8 cellular contexts compared by ENCODE assay signal in genomic region chr3:50245251-50245745, GRCh38. TPM values are rescaled to one million over a fixed set of nuclear protein-coding genes. Genes with fewer than 3 reads are reported as not detected.
DNase-seq lines count a peak whose midpoint lies in the region; ATAC-seq, FAIRE-seq and TF ChIP-seq lines count a peak whose summit lies in the region.

No MANE protein-coding gene starts in this region.

- H3K27ac Mint-ChIP-seq in activated CD4-positive, alpha-beta T cell treated with anti-CD3 and anti-CD28 coated beads for 36 hours: peak overlapping the region; percentile 95
- H3K27ac Mint-ChIP-seq in activated naive CD8-positive, alpha-beta T cell treated with anti-CD3 and anti-CD28 coated beads, Interleukin-2, amount 10 ng/mL, durations not matched to agents 7 days and 5 days: peak overlapping the region; percentile 85

- H3K27ac ChIP-seq in HepG2 (ENCODE audit: extremely low read length, insufficient read depth, low read length) (peak overlapping the region; percentile 43), suprapubic skin (peak overlapping the region; percentile 76)

- H3K79me2 ChIP-seq in HepG2 (ENCODE audit: insufficient read depth, low read length): peaks cover 28% of the 10 kb centered on the region

- POLR2A ChIA-PET in activated CD4-positive, alpha-beta T cell treated with anti-CD3 and anti-CD28 coated beads for 36 hours (lab: Charles Lee): no interaction called here
- POLR2A ChIA-PET in activated naive CD8-positive, alpha-beta T cell treated with anti-CD3 and anti-CD28 coated beads, Interleukin-2, amount 10 ng/mL, durations not matched to agents 7 days and 5 days (lab: Charles Lee): interaction anchor here (0.7 to 0.8 kb wide), 2 partner anchors 17 to 18 kb away, joined by 3 read pairs; no protein-coding TSS in a partner anchor
- POLR2A ChIA-PET in HepG2 (lab: Yijun Ruan, JAX): no interaction called here

- H4K20me1 ChIP-seq in HepG2 (ENCODE audit: insufficient read depth, low read length): no peaks in the 10 kb centered on the region

- TF ChIP-seq CTCF in HepG2 (CRISPR knock-in tag; IDR thresholded peaks at IDR 0.05): no peak
- TF ChIP-seq CTCF in suprapubic skin (IDR thresholded peaks at IDR 0.05): no peak

- H3K4me2 ChIP-seq in HepG2 (ENCODE audit: low read depth, low read length): peak overlapping the region; percentile 71

- H3K27me3 ChIP-seq in HepG2 (ENCODE audit: control insufficient read depth in 1 of 2, insufficient read depth in 2 of 2, low read length in 2 of 2) (no peaks in the 10 kb centered on the region), suprapubic skin (no peaks in the 10 kb centered on the region)

- TF ChIP-seq RAD21 in HepG2 (CRISPR knock-in tag; IDR thresholded peaks at IDR 0.05): no peak

- H3K36me3 ChIP-seq in HepG2 (replicated peaks in 1 of 2; ENCODE audit: control insufficient read depth in 1 of 2, insufficient read depth in 2 of 2, low read length in 2 of 2): 0 out of 5 replicates have a peak, but pooled peaks cover 0 to 7% of the 10 kb centered on the region in 2 experiments
- H3K36me3 ChIP-seq in suprapubic skin: peaks cover 3% of the 10 kb centered on the region

- TF ChIP-seq EP300 in HepG2 (IDR thresholded peaks at IDR 0.05; ENCODE audit: low read depth in 2 of 2, low read length in 2 of 2) (no peak), HepG2 (CRISPR knock-in tag; IDR thresholded peaks at IDR 0.05; ENCODE audit: borderline replicate concordance) (no peak), suprapubic skin (IDR thresholded peaks at IDR 0.05) (no peak)

- FAIRE-seq in HepG2 (lab: Jason Lieb, UNC) (no peak), HTR-8/SVneo (lab: Jason Lieb, UNC) (no peak)

- H3K36me3 Mint-ChIP-seq in activated CD4-positive, alpha-beta T cell treated with anti-CD3 and anti-CD28 coated beads for 36 hours (ENCODE audit: low read depth): peaks cover 21% of the 10 kb centered on the region
- peaks cover 10% of the 10 kb centered on the region for H3K36me3 Mint-ChIP-seq in activated naive CD8-positive, alpha-beta T cell treated with anti-CD3 and anti-CD28 coated beads, Interleukin-2, amount 10 ng/mL, durations not matched to agents 7 days and 5 days

- H3K4me1 ChIP-seq in HepG2 (ENCODE audit: insufficient read depth, low read length) (peaks cover 20% of the 10 kb centered on the region), suprapubic skin (peaks cover 99% of the 10 kb centered on the region)

- no peak overlapping the region; the same call in 1 of the 2 replicates for H3K9ac ChIP-seq in HepG2 (ENCODE audit: insufficient read depth, low read depth, low read length)

- no peaks in the 10 kb centered on the region for H3K9me3 ChIP-seq in HepG2 (ENCODE audit: low read length)
- no peaks in the 10 kb centered on the region for H3K9me3 ChIP-seq in suprapubic skin

- DNase-seq in activated CD4-positive, alpha-beta T cell treated with anti-CD3 and anti-CD28 coated beads for 36 hours: peak; percentile 27
- no peak for DNase-seq in activated CD4-positive, alpha-beta T cell treated with anti-CD3 and anti-CD28 coated beads for 1 hour
- no peak for DNase-seq in activated naive CD8-positive, alpha-beta T cell treated with anti-CD3 and anti-CD28 coated beads, Interleukin-2, amount 10 ng/mL, durations not matched to agents 7 days and 5 days
- DNase-seq in HepG2 (ENCODE audit: low spot score): no peak
- no peak for DNase-seq in suprapubic skin (ENCODE audit: low spot score in 2 of 2)
- no peak for DNase-seq in HTR-8/SVneo (ENCODE audit: insufficient read length, low spot score)
- DNase-seq in NCI-H187 treated with DMSO at 0.1 percent for 48 hours (lab: John Stamatoyannopoulos, UW): no peak

- no peaks in the 10 kb centered on the region for H3K9me3 Mint-ChIP-seq in activated CD4-positive, alpha-beta T cell treated with anti-CD3 and anti-CD28 coated beads for 36 hours (ENCODE audit: low read depth)
- no peaks in the 10 kb centered on the region for H3K9me3 Mint-ChIP-seq in activated naive CD8-positive, alpha-beta T cell treated with anti-CD3 and anti-CD28 coated beads, Interleukin-2, amount 10 ng/mL, durations not matched to agents 7 days and 5 days

- intact Hi-C loops in activated CD4-positive, alpha-beta T cell treated with anti-CD3 and anti-CD28 coated beads for 36 hours (cut with DNase I, micrococcal nuclease): no loop called here
- intact Hi-C loops in HepG2 (cut with micrococcal nuclease; ENCODE audit: unreplicated experiment): no loop called here

- in situ Hi-C loops in HepG2 (cut with HindIII; ENCODE audit: extremely low pct_ligation_motif_present, low pct_unique_long_range_greater_than_20kb): no loop called here

- CTCF ChIA-PET in activated CD4-positive, alpha-beta T cell treated with anti-CD3 and anti-CD28 coated beads for 36 hours (lab: Charles Lee): interaction anchor here (2.6 to 2.9 kb wide), 2 partner anchors 19 to 51 kb away, joined by 13 to 15 read pairs; no protein-coding TSS in a partner anchor
- CTCF ChIA-PET in HepG2 (lab: Yijun Ruan, JAX; ENCODE audit: low intra/inter-chr PET ratio, low total read pairs): interaction anchor here (1.3 to 2.5 kb wide), 5 partner anchors 12 to 53 kb away, joined by 4 to 29 read pairs (median 7); no protein-coding TSS in a partner anchor

- WGBS in HepG2 (ENCODE audit: low lambda C conversion rate): 88% methylated on average over 12 of the region's 16 CpGs
- 73% methylated on average over 4 of the region's 16 CpGs for WGBS in suprapubic skin

- BruUV-seq in HepG2 (replicated peaks; lab: Mats Ljungman, UMichigan): no TSS peak

- H3K4me3 ChIP-seq in HepG2 (replicated peaks in 1 of 3; ENCODE audit: insufficient read depth in 1 of 3, low read depth in 2 of 3, low read length in 3 of 3) (peak overlapping the region in 1 of 3 experiments; percentile 67; a peak in 1 of 6 replicates), suprapubic skin (peak overlapping the region; percentile 40)

- peaks cover 82% of the 10 kb centered on the region for H3K4me1 Mint-ChIP-seq in activated CD4-positive, alpha-beta T cell treated with anti-CD3 and anti-CD28 coated beads for 36 hours
- peaks cover 54% of the 10 kb centered on the region for H3K4me1 Mint-ChIP-seq in activated naive CD8-positive, alpha-beta T cell treated with anti-CD3 and anti-CD28 coated beads, Interleukin-2, amount 10 ng/mL, durations not matched to agents 7 days and 5 days

- ATAC-seq in activated CD4-positive, alpha-beta T cell treated with anti-CD3 and anti-CD28 coated beads for 36 hours: no peak
- ATAC-seq in activated naive CD8-positive, alpha-beta T cell treated with anti-CD3 and anti-CD28 coated beads, Interleukin-2, amount 10 ng/mL, durations not matched to agents 7 days and 5 days (ENCODE audit: low read depth): no peak
- ATAC-seq in HepG2 (peak; percentile 11), HG02623 (IDR thresholded peaks at IDR 0.05; ENCODE audit: unreplicated experiment) (no peak)

- peak overlapping the region; percentile 75 for H3K4me3 Mint-ChIP-seq in activated CD4-positive, alpha-beta T cell treated with anti-CD3 and anti-CD28 coated beads for 36 hours
- H3K4me3 Mint-ChIP-seq in activated naive CD8-positive, alpha-beta T cell treated with anti-CD3 and anti-CD28 coated beads, Interleukin-2, amount 10 ng/mL, durations not matched to agents 7 days and 5 days: peak overlapping the region; percentile 86

- H3K27me3 Mint-ChIP-seq in activated CD4-positive, alpha-beta T cell treated with anti-CD3 and anti-CD28 coated beads for 36 hours: no peaks in the 10 kb centered on the region
- no peaks in the 10 kb centered on the region for H3K27me3 Mint-ChIP-seq in activated naive CD8-positive, alpha-beta T cell treated with anti-CD3 and anti-CD28 coated beads, Interleukin-2, amount 10 ng/mL, durations not matched to agents 7 days and 5 days

- no peak for TF ChIP-seq POLR2A in HepG2 (IDR thresholded peaks at IDR 0.05; ENCODE audit: insufficient read depth in 1 of 2, low read depth in 2 of 2, low read length in 2 of 2)
- no peak for TF ChIP-seq POLR2A in suprapubic skin (IDR thresholded peaks at IDR 0.05)

- no peak overlapping the region for H2AFZ ChIP-seq in HepG2 (ENCODE audit: low read length)

RNA-seq across cellular contexts. Expression of gene GNAI2, which starts 9.3 kb away (rescaled TPM):
- 100 to 1,000 TPM; 280 to 341 TPM for total RNA-seq in activated CD4-positive, alpha-beta T cell treated with anti-CD3 and anti-CD28 coated beads for 36 hours
- 100 to 1,000 TPM; 435 to 448 TPM for total RNA-seq in activated naive CD8-positive, alpha-beta T cell treated with anti-CD3 and anti-CD28 coated beads, Interleukin-2, amount 10 ng/mL, durations not matched to agents 7 days and 5 days
- total RNA-seq in HepG2 (2016; rRNA removed; fragmentation: Illumina TruSeq; extraction: Trizol): 34.5 and 51.1 TPM in 2 replicates
- total RNA-seq in HepG2 (2016; cell fraction: cytosol; rRNA removed; fragmentation: Illumina TruSeq; extraction: Trizol; ENCODE audit: low read depth): 26.6 and 32.1 TPM in 2 replicates
- 33.4 and 51.3 TPM in 2 replicates for total RNA-seq in HepG2 (2016; cell fraction: insoluble cytoplasmic fraction; rRNA removed; fragmentation: Illumina TruSeq; extraction: Trizol)
- 43.7 and 48.0 TPM in 2 replicates for total RNA-seq in HepG2 (2016; cell fraction: membrane; rRNA removed; fragmentation: Illumina TruSeq; extraction: Trizol)
- 26.6 and 32.5 TPM in 2 replicates for total RNA-seq in HepG2 (2016; cell fraction: nucleus; rRNA removed; fragmentation: Illumina TruSeq; extraction: Trizol)
- polyA plus RNA-seq in HepG2 (2011; rRNA removed): 66.1 and 66.2 TPM in 2 replicates
- polyA plus RNA-seq in HepG2 (2011; cell fraction: cytosol; rRNA removed): 64.5 and 77.2 TPM in 2 replicates
- polyA plus RNA-seq in HepG2 (2011; cell fraction: nucleus; rRNA removed): 39.4 and 42.6 TPM in 2 replicates
- 25.4 and 25.9 TPM in 2 replicates for polyA plus RNA-seq in HepG2 (2012)
- polyA plus RNA-seq in HepG2 (2016; cell fraction: cytosol; fragmentation: Illumina TruSeq; extraction: Trizol; ENCODE audit: low read depth): 37.3 and 42.8 TPM in 2 replicates
- polyA plus RNA-seq in HepG2 (2016; cell fraction: insoluble cytoplasmic fraction; fragmentation: Illumina TruSeq; extraction: Trizol; ENCODE audit: low read depth): 57.1 and 66.6 TPM in 2 replicates
- polyA plus RNA-seq in HepG2 (2016; cell fraction: membrane; fragmentation: Illumina TruSeq; extraction: Trizol; ENCODE audit: low read depth): 69.3 and 71.1 TPM in 2 replicates
- polyA plus RNA-seq in HepG2 (2016; cell fraction: nucleus; fragmentation: Illumina TruSeq; extraction: Trizol; ENCODE audit: insufficient read depth, low read depth): 73.5 and 75.3 TPM in 2 replicates
- polyA minus RNA-seq in HepG2 (2011; rRNA and poly(A)+ RNA removed; ENCODE audit: low replicate concordance): 111 and 236 TPM in 2 replicates
- polyA minus RNA-seq in HepG2 (2011; cell fraction: cytosol; rRNA and poly(A)+ RNA removed): 26.0 and 26.4 TPM in 2 replicates
- 16.4 and 20.0 TPM in 2 replicates for polyA minus RNA-seq in HepG2 (2011; cell fraction: nucleus; rRNA and poly(A)+ RNA removed)
- total RNA-seq in suprapubic skin: 10 to 100 TPM; 70.9 to 91.3 (median 76.7) TPM

RNA-seq across cellular contexts. Expression of gene SEMA3B, which starts 23.6 kb away (rescaled TPM):
- 1 to 10 TPM; 1.6 to 2.1 TPM for total RNA-seq in activated CD4-positive, alpha-beta T cell treated with anti-CD3 and anti-CD28 coated beads for 36 hours
- 1 to 10 TPM in 1 of 2 experiments, under 1 TPM in 1; 0.36 to 1.0 TPM for total RNA-seq in activated naive CD8-positive, alpha-beta T cell treated with anti-CD3 and anti-CD28 coated beads, Interleukin-2, amount 10 ng/mL, durations not matched to agents 7 days and 5 days
- 25.6 and 93.2 TPM in 2 replicates for total RNA-seq in HepG2 (2016; rRNA removed; fragmentation: Illumina TruSeq; extraction: Trizol)
- total RNA-seq in HepG2 (2016; cell fraction: cytosol; rRNA removed; fragmentation: Illumina TruSeq; extraction: Trizol; ENCODE audit: low read depth): 12.3 and 13.3 TPM in 2 replicates
- total RNA-seq in HepG2 (2016; cell fraction: insoluble cytoplasmic fraction; rRNA removed; fragmentation: Illumina TruSeq; extraction: Trizol): 23.5 and 94.1 TPM in 2 replicates
- total RNA-seq in HepG2 (2016; cell fraction: membrane; rRNA removed; fragmentation: Illumina TruSeq; extraction: Trizol): 18.0 and 19.0 TPM in 2 replicates
- total RNA-seq in HepG2 (2016; cell fraction: nucleus; rRNA removed; fragmentation: Illumina TruSeq; extraction: Trizol): 106 and 120 TPM in 2 replicates
- 158 and 173 TPM in 2 replicates for polyA plus RNA-seq in HepG2 (2011; rRNA removed)
- 99.8 and 199 TPM in 2 replicates for polyA plus RNA-seq in HepG2 (2011; cell fraction: cytosol; rRNA removed)
- 824 and 1,487 TPM in 2 replicates for polyA plus RNA-seq in HepG2 (2011; cell fraction: nucleus; rRNA removed)
- polyA plus RNA-seq in HepG2 (2012): 48.8 and 75.5 TPM in 2 replicates
- 10.5 and 10.8 TPM in 2 replicates for polyA plus RNA-seq in HepG2 (2016; cell fraction: cytosol; fragmentation: Illumina TruSeq; extraction: Trizol; ENCODE audit: low read depth)
- 26.4 and 37.1 TPM in 2 replicates for polyA plus RNA-seq in HepG2 (2016; cell fraction: insoluble cytoplasmic fraction; fragmentation: Illumina TruSeq; extraction: Trizol; ENCODE audit: low read depth)
- 15.3 and 17.6 TPM in 2 replicates for polyA plus RNA-seq in HepG2 (2016; cell fraction: membrane; fragmentation: Illumina TruSeq; extraction: Trizol; ENCODE audit: low read depth)
- polyA plus RNA-seq in HepG2 (2016; cell fraction: nucleus; fragmentation: Illumina TruSeq; extraction: Trizol; ENCODE audit: insufficient read depth, low read depth): 390 and 409 TPM in 2 replicates
- polyA minus RNA-seq in HepG2 (2011; rRNA and poly(A)+ RNA removed; ENCODE audit: low replicate concordance): 84.6 and 160 TPM in 2 replicates
- 55.4 and 70.0 TPM in 2 replicates for polyA minus RNA-seq in HepG2 (2011; cell fraction: cytosol; rRNA and poly(A)+ RNA removed)
- 81.1 and 108 TPM in 2 replicates for polyA minus RNA-seq in HepG2 (2011; cell fraction: nucleus; rRNA and poly(A)+ RNA removed)
- 1 to 10 TPM; 2.9 to 5.2 (median 4.1) TPM for total RNA-seq in suprapubic skin

RNA-seq across cellular contexts. Expression of gene LSMEM2, which starts 33.6 kb away (rescaled TPM):
- not detected for total RNA-seq in activated CD4-positive, alpha-beta T cell treated with anti-CD3 and anti-CD28 coated beads for 36 hours
- not detected for total RNA-seq in activated naive CD8-positive, alpha-beta T cell treated with anti-CD3 and anti-CD28 coated beads, Interleukin-2, amount 10 ng/mL, durations not matched to agents 7 days and 5 days
- total RNA-seq in HepG2 (2016; rRNA removed; fragmentation: Illumina TruSeq; extraction: Trizol): 0.07 TPM in 1 of 2 replicates, not detected in the other
- not detected in 2 replicates for total RNA-seq in HepG2 (2016; cell fraction: cytosol; rRNA removed; fragmentation: Illumina TruSeq; extraction: Trizol; ENCODE audit: low read depth)
- total RNA-seq in HepG2 (2016; cell fraction: insoluble cytoplasmic fraction; rRNA removed; fragmentation: Illumina TruSeq; extraction: Trizol): 0.06 TPM in 1 of 2 replicates, not detected in the other
- total RNA-seq in HepG2 (2016; cell fraction: membrane; rRNA removed; fragmentation: Illumina TruSeq; extraction: Trizol): not detected in 2 replicates
- 0.25 TPM in 1 of 2 replicates, not detected in the other for total RNA-seq in HepG2 (2016; cell fraction: nucleus; rRNA removed; fragmentation: Illumina TruSeq; extraction: Trizol)
- polyA plus RNA-seq in HepG2 (2011; rRNA removed): 0.41 and 0.44 TPM in 2 replicates
- polyA plus RNA-seq in HepG2 (2011; cell fraction: cytosol; rRNA removed): 0.08 and 0.15 TPM in 2 replicates
- 1.3 and 2.1 TPM in 2 replicates for polyA plus RNA-seq in HepG2 (2011; cell fraction: nucleus; rRNA removed)
- 0.17 and 0.37 TPM in 2 replicates for polyA plus RNA-seq in HepG2 (2012)
- not detected in 2 replicates for polyA plus RNA-seq in HepG2 (2016; cell fraction: cytosol; fragmentation: Illumina TruSeq; extraction: Trizol; ENCODE audit: low read depth)
- not detected in 2 replicates for polyA plus RNA-seq in HepG2 (2016; cell fraction: insoluble cytoplasmic fraction; fragmentation: Illumina TruSeq; extraction: Trizol; ENCODE audit: low read depth)
- polyA plus RNA-seq in HepG2 (2016; cell fraction: membrane; fragmentation: Illumina TruSeq; extraction: Trizol; ENCODE audit: low read depth): not detected in 2 replicates
- 0.42 TPM in 1 of 2 replicates, not detected in the other for polyA plus RNA-seq in HepG2 (2016; cell fraction: nucleus; fragmentation: Illumina TruSeq; extraction: Trizol; ENCODE audit: insufficient read depth, low read depth)
- 0.09 and 0.34 TPM in 2 replicates for polyA minus RNA-seq in HepG2 (2011; rRNA and poly(A)+ RNA removed; ENCODE audit: low replicate concordance)
- not detected in 2 replicates for polyA minus RNA-seq in HepG2 (2011; cell fraction: cytosol; rRNA and poly(A)+ RNA removed)
- 0.90 TPM in 1 of 2 replicates, not detected in the other for polyA minus RNA-seq in HepG2 (2011; cell fraction: nucleus; rRNA and poly(A)+ RNA removed)
- under 1 TPM in 1 of 4 donors, not detected in 3; 0.30 TPM for total RNA-seq in suprapubic skin

RNA-seq across cellular contexts. Expression of gene SLC38A3, which starts 40.2 kb away (rescaled TPM):
- under 1 TPM in 1 of 2 experiments, not detected in 1; 0.12 TPM for total RNA-seq in activated CD4-positive, alpha-beta T cell treated with anti-CD3 and anti-CD28 coated beads for 36 hours
- total RNA-seq in activated naive CD8-positive, alpha-beta T cell treated with anti-CD3 and anti-CD28 coated beads, Interleukin-2, amount 10 ng/mL, durations not matched to agents 7 days and 5 days: not detected
- total RNA-seq in HepG2 (2016; rRNA removed; fragmentation: Illumina TruSeq; extraction: Trizol) (14.3 and 29.8 TPM in 2 replicates), suprapubic skin (1 to 10 TPM in 2 of 4 donors, under 1 TPM in 2; 0.25 to 2.2 (median 1.00) TPM)
- 9.4 and 12.0 TPM in 2 replicates for total RNA-seq in HepG2 (2016; cell fraction: cytosol; rRNA removed; fragmentation: Illumina TruSeq; extraction: Trizol; ENCODE audit: low read depth)
- 14.3 and 31.3 TPM in 2 replicates for total RNA-seq in HepG2 (2016; cell fraction: insoluble cytoplasmic fraction; rRNA removed; fragmentation: Illumina TruSeq; extraction: Trizol)
- total RNA-seq in HepG2 (2016; cell fraction: membrane; rRNA removed; fragmentation: Illumina TruSeq; extraction: Trizol): 13.7 and 15.1 TPM in 2 replicates
- total RNA-seq in HepG2 (2016; cell fraction: nucleus; rRNA removed; fragmentation: Illumina TruSeq; extraction: Trizol): 51.2 and 60.9 TPM in 2 replicates
- polyA plus RNA-seq in HepG2 (2011; rRNA removed): 164 and 247 TPM in 2 replicates
- polyA plus RNA-seq in HepG2 (2011; cell fraction: cytosol; rRNA removed): 69.6 and 77.8 TPM in 2 replicates
- 645 and 755 TPM in 2 replicates for polyA plus RNA-seq in HepG2 (2011; cell fraction: nucleus; rRNA removed)
- 101 and 126 TPM in 2 replicates for polyA plus RNA-seq in HepG2 (2012)
- polyA plus RNA-seq in HepG2 (2016; cell fraction: cytosol; fragmentation: Illumina TruSeq; extraction: Trizol; ENCODE audit: low read depth): 7.3 and 7.5 TPM in 2 replicates
- 17.2 and 22.9 TPM in 2 replicates for polyA plus RNA-seq in HepG2 (2016; cell fraction: insoluble cytoplasmic fraction; fragmentation: Illumina TruSeq; extraction: Trizol; ENCODE audit: low read depth)
- 12.8 and 13.7 TPM in 2 replicates for polyA plus RNA-seq in HepG2 (2016; cell fraction: membrane; fragmentation: Illumina TruSeq; extraction: Trizol; ENCODE audit: low read depth)
- polyA plus RNA-seq in HepG2 (2016; cell fraction: nucleus; fragmentation: Illumina TruSeq; extraction: Trizol; ENCODE audit: insufficient read depth, low read depth): 146 and 148 TPM in 2 replicates
- polyA minus RNA-seq in HepG2 (2011; rRNA and poly(A)+ RNA removed; ENCODE audit: low replicate concordance): 0.14 and 257 TPM in 2 replicates
- 61.1 and 83.0 TPM in 2 replicates for polyA minus RNA-seq in HepG2 (2011; cell fraction: cytosol; rRNA and poly(A)+ RNA removed)
- polyA minus RNA-seq in HepG2 (2011; cell fraction: nucleus; rRNA and poly(A)+ RNA removed): 113 and 140 TPM in 2 replicates

RNA-seq across cellular contexts. Expression of gene IFRD2, which starts 46.9 kb away (rescaled TPM):
- total RNA-seq in activated CD4-positive, alpha-beta T cell treated with anti-CD3 and anti-CD28 coated beads for 36 hours: 100 to 1,000 TPM; 100 to 125 TPM
- total RNA-seq in activated naive CD8-positive, alpha-beta T cell treated with anti-CD3 and anti-CD28 coated beads, Interleukin-2, amount 10 ng/mL, durations not matched to agents 7 days and 5 days: 10 to 100 TPM; 50.0 to 59.0 TPM
- total RNA-seq in HepG2 (2016; rRNA removed; fragmentation: Illumina TruSeq; extraction: Trizol) (81.4 and 96.1 TPM in 2 replicates), suprapubic skin (10 to 100 TPM; 56.3 to 84.9 (median 75.2) TPM)
- 66.4 and 85.9 TPM in 2 replicates for total RNA-seq in HepG2 (2016; cell fraction: cytosol; rRNA removed; fragmentation: Illumina TruSeq; extraction: Trizol; ENCODE audit: low read depth)
- total RNA-seq in HepG2 (2016; cell fraction: insoluble cytoplasmic fraction; rRNA removed; fragmentation: Illumina TruSeq; extraction: Trizol): 79.0 and 101 TPM in 2 replicates
- total RNA-seq in HepG2 (2016; cell fraction: membrane; rRNA removed; fragmentation: Illumina TruSeq; extraction: Trizol): 126 and 147 TPM in 2 replicates
- 83.9 and 92.3 TPM in 2 replicates for total RNA-seq in HepG2 (2016; cell fraction: nucleus; rRNA removed; fragmentation: Illumina TruSeq; extraction: Trizol)
- 32.8 and 43.1 TPM in 2 replicates for polyA plus RNA-seq in HepG2 (2011; rRNA removed)
- 29.8 and 39.8 TPM in 2 replicates for polyA plus RNA-seq in HepG2 (2011; cell fraction: cytosol; rRNA removed)
- polyA plus RNA-seq in HepG2 (2011; cell fraction: nucleus; rRNA removed): 174 and 179 TPM in 2 replicates
- polyA plus RNA-seq in HepG2 (2012): 38.5 and 48.9 TPM in 2 replicates
- 54.5 and 72.4 TPM in 2 replicates for polyA plus RNA-seq in HepG2 (2016; cell fraction: cytosol; fragmentation: Illumina TruSeq; extraction: Trizol; ENCODE audit: low read depth)
- polyA plus RNA-seq in HepG2 (2016; cell fraction: insoluble cytoplasmic fraction; fragmentation: Illumina TruSeq; extraction: Trizol; ENCODE audit: low read depth): 62.4 and 77.5 TPM in 2 replicates
- 89.6 and 91.5 TPM in 2 replicates for polyA plus RNA-seq in HepG2 (2016; cell fraction: membrane; fragmentation: Illumina TruSeq; extraction: Trizol; ENCODE audit: low read depth)
- polyA plus RNA-seq in HepG2 (2016; cell fraction: nucleus; fragmentation: Illumina TruSeq; extraction: Trizol; ENCODE audit: insufficient read depth, low read depth): 124 and 130 TPM in 2 replicates
- polyA minus RNA-seq in HepG2 (2011; rRNA and poly(A)+ RNA removed; ENCODE audit: low replicate concordance): 61.7 and 107 TPM in 2 replicates
- 15.9 and 21.4 TPM in 2 replicates for polyA minus RNA-seq in HepG2 (2011; cell fraction: cytosol; rRNA and poly(A)+ RNA removed)
- 46.6 and 52.5 TPM in 2 replicates for polyA minus RNA-seq in HepG2 (2011; cell fraction: nucleus; rRNA and poly(A)+ RNA removed)
